2 cellular contexts compared by ENCODE assay signal in genomic region chr3:11733914-11734313, GRCh38.
TF ChIP-seq lines count a peak whose summit lies in the region.

No MANE protein-coding gene starts in this region.

TF ChIP-seq in IMR-90, 13 proteins besides CTCF, POLR2A, EP300 and RAD21 (continued from another document):
- TF ChIP-seq ELK1 (IDR thresholded peaks at IDR 0.05; ENCODE audit: borderline replicate concordance, low read depth, low read length) (no peak), CHD1 (IDR thresholded peaks at IDR 0.05; ENCODE audit: low read depth, low read length) (no peak), NFE2L2 (IDR thresholded peaks at IDR 0.05; ENCODE audit: low read depth, low read length) (no peak), CEBPB (IDR thresholded peaks at IDR 0.05; ENCODE audit: low read depth, low read length) (no peak), BHLHE40 (IDR thresholded peaks at IDR 0.05; ENCODE audit: low read depth, low read length) (no peak), RCOR1 (IDR thresholded peaks at IDR 0.05; ENCODE audit: insufficient replicate concordance, low read length) (no peak)

TF ChIP-seq in SK-N-SH, 30 proteins besides CTCF, POLR2A, EP300 and RAD21 (continued from another document):
- TF ChIP-seq POLR2AphosphoS5 (IDR thresholded peaks at IDR 0.05; ENCODE audit: low read depth, low read length) (no peak), RCOR1 (IDR thresholded peaks at IDR 0.05; ENCODE audit: low read length) (no peak), IRF3 (IDR thresholded peaks at IDR 0.05; ENCODE audit: low read depth, low read length) (no peak), USF2 (IDR thresholded peaks at IDR 0.05; ENCODE audit: borderline replicate concordance, low read depth, low read length) (no peak)
